19 cellular contexts compared by ENCODE assay signal in the genomic region with DNA sequence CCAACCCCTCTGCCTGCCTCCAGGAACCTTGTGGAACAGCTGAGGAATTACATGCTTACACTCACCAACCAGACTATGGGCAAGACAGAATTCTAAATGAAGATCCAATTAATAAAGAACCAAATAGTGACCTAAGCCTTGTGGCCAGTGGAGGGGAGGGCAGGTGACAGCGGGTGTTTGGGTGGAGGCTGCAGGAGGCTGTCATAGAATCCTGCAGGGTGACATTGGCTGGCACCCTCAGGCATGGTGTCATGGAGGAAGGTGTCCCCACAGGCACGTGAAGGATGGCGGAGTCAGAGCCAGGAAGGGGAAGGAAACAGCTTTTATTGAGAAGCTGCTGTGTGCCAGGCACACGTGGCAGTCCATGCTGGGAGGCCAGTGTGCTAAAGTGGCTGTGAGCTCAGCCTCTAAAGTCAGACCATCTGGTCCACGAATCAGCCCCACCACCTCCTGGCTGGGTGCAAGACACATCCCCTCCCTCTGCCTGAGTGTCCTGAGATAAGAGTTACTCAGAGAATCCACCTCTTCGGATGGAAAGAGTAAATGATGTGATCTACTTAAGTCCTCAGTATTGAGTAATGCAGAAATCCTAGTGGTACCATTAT. TPM values are rescaled to one million over a fixed set of nuclear protein-coding genes. Genes with fewer than 3 reads are reported as not detected.
DNase-seq lines count a peak whose midpoint lies in the region; ATAC-seq, FAIRE-seq and TF ChIP-seq lines count a peak whose summit lies in the region.
"Had no signal": no experiment of that assay in that cellular context is flagged by ENCODE, and none has a peak within 500 bp of the region (broad histone marks: within the 10 kb centered on the region; RNA-seq: fewer than 3 reads in every experiment).

No MANE protein-coding gene starts in this region.

- DNase-seq in A549 (ENCODE audit: low read depth in 1 of 2, low spot score in 1 of 2): no peak
- peak in 1 of 3 donors; percentile 34 for DNase-seq in CD4-positive, CD25-positive, alpha-beta regulatory T cell
- DNase-seq in activated CD4-positive, alpha-beta memory T cell treated with anti-CD3 and anti-CD28 coated beads, Interleukin-2, amount 10 ng/mL, durations not matched to agents 7 days and 5 days: no peak
- DNase-seq in right cardiac atrium: no peak
- DNase-seq in NCI-H1930 (lab: John Stamatoyannopoulos, UW): no peak
- no peak for DNase-seq in NCI-H1417 treated with DMSO at 0.1 percent for 48 hours (lab: John Stamatoyannopoulos, UW)
- DNase-seq in MV-4-11 (lab: John Stamatoyannopoulos, UW): no peak
- DNase-seq: activated CD8-positive, alpha-beta memory T cell treated with anti-CD3 and anti-CD28 coated beads for 24 hours; immature natural killer cell; NCI-H1048; nucleus accumbens; SJCRH30; stimulated activated naive CD4-positive, alpha-beta T cell; T1000 had no signal

- POLR2A ChIA-PET in A549 (lab: Yijun Ruan, JAX): no interaction called here
- POLR2A ChIA-PET in activated CD4-positive, alpha-beta memory T cell treated with anti-CD3 and anti-CD28 coated beads, Interleukin-2, amount 10 ng/mL, durations not matched to agents 7 days and 5 days (lab: Charles Lee): interaction anchor here (0.6 to 3.6 kb wide), 15 partner anchors 10 to 183 kb away, joined by 3 to 49 read pairs (median 7); no protein-coding TSS in a partner anchor

- H3K36me3 Mint-ChIP-seq in CD4-positive, CD25-positive, alpha-beta regulatory T cell: no peaks in the 10 kb centered on the region
- peaks cover 36% of the 10 kb centered on the region for H3K36me3 Mint-ChIP-seq in activated CD4-positive, alpha-beta memory T cell treated with anti-CD3 and anti-CD28 coated beads, Interleukin-2, amount 10 ng/mL, durations not matched to agents 7 days and 5 days (ENCODE audit: low read depth)
- H3K36me3 Mint-ChIP-seq: activated naive CD8-positive, alpha-beta T cell; immature natural killer cell had no signal

- FAIRE-seq in A549 (lab: Jason Lieb, UNC): no peak
- FAIRE-seq: endometrium had no signal

- H3K4me3 Mint-ChIP-seq in CD4-positive, CD25-positive, alpha-beta regulatory T cell: no peak overlapping the region
- H3K4me3 Mint-ChIP-seq in activated CD4-positive, alpha-beta memory T cell treated with anti-CD3 and anti-CD28 coated beads, Interleukin-2, amount 10 ng/mL, durations not matched to agents 7 days and 5 days: peak overlapping the region; percentile 73
- H3K4me3 Mint-ChIP-seq: activated naive CD8-positive, alpha-beta T cell; immature natural killer cell had no signal

- H3K27me3 ChIP-seq in CD4-positive, CD25-positive, alpha-beta regulatory T cell (ENCODE audit: control insufficient read depth, insufficient read depth, low read length): no peaks in the 10 kb centered on the region
- no peaks in the 10 kb centered on the region for H3K27me3 ChIP-seq in right cardiac atrium (ENCODE audit: control insufficient read depth, insufficient read depth)
- H3K27me3 ChIP-seq: BLaER1, SJCRH30 had no signal

- H3K36me3 ChIP-seq in CD4-positive, CD25-positive, alpha-beta regulatory T cell (ENCODE audit: control insufficient read depth, insufficient read depth, low read length): no peaks in the 10 kb centered on the region
- H3K36me3 ChIP-seq: BLaER1 had no signal

- H3K27ac ChIP-seq in A549 (peak overlapping the region; percentile 38 to 43; a peak in 4 of 6 replicates), right cardiac atrium (ENCODE audit: low read length) (peak overlapping the region; percentile 59)
- no peak overlapping the region for H3K27ac ChIP-seq in CD4-positive, CD25-positive, alpha-beta regulatory T cell (ENCODE audit: insufficient read depth, low read length, poor library complexity, severe bottlenecking)
- H3K27ac ChIP-seq: BLaER1, SJCRH30 had no signal

- ATAC-seq in A549 (0 out of 6 replicates have a peak, but pooled peaks of 1 of the 2 experiments have one; percentile 36), right cardiac atrium (no peak), GM21529 (IDR thresholded peaks at IDR 0.05; ENCODE audit: unreplicated experiment) (no peak)
- no peak for ATAC-seq in CD4-positive, CD25-positive, alpha-beta regulatory T cell (ENCODE audit: low read depth in 2 of 2)

- peaks cover 5% of the 10 kb centered on the region for H3K27me3 Mint-ChIP-seq in CD4-positive, CD25-positive, alpha-beta regulatory T cell
- H3K27me3 Mint-ChIP-seq in activated CD4-positive, alpha-beta memory T cell treated with anti-CD3 and anti-CD28 coated beads, Interleukin-2, amount 10 ng/mL, durations not matched to agents 7 days and 5 days: no peaks in the 10 kb centered on the region
- H3K27me3 Mint-ChIP-seq: activated naive CD8-positive, alpha-beta T cell had no signal

- TF ChIP-seq RAD21 in A549 (conservative IDR thresholded peaks at IDR 0.05 in 1 of 2, IDR thresholded peaks at IDR 0.05 in 1 of 2): no peak

- no peak for TF ChIP-seq EP300 in A549 (IDR thresholded peaks at IDR 0.05)

- intact Hi-C loops in right cardiac atrium (cut with DNase I): no loop called here

- peak overlapping the region; percentile 53 to 88 (median 78) for H3K27ac Mint-ChIP-seq in CD4-positive, CD25-positive, alpha-beta regulatory T cell
- H3K27ac Mint-ChIP-seq in activated CD4-positive, alpha-beta memory T cell treated with anti-CD3 and anti-CD28 coated beads, Interleukin-2, amount 10 ng/mL, durations not matched to agents 7 days and 5 days: peak overlapping the region; percentile 100
- H3K27ac Mint-ChIP-seq: immature natural killer cell had no signal

- H3K4me1 ChIP-seq in A549 (peaks cover 44% of the 10 kb centered on the region), right cardiac atrium (ENCODE audit: control insufficient read depth, insufficient read depth, low read length) (peaks cover 10% of the 10 kb centered on the region)
- peaks cover 8% of the 10 kb centered on the region for H3K4me1 ChIP-seq in CD4-positive, CD25-positive, alpha-beta regulatory T cell (ENCODE audit: control insufficient read depth, insufficient read depth, low read length, poor library complexity, severe bottlenecking)

- TF ChIP-seq POLR2A in A549 (IDR thresholded peaks at IDR 0.05; ENCODE audit: low read length): no peak

- H3K4me1 Mint-ChIP-seq in CD4-positive, CD25-positive, alpha-beta regulatory T cell: peaks cover 6 to 16% (median 10%) of the 10 kb centered on the region in 4 donors
- peaks cover 69% of the 10 kb centered on the region for H3K4me1 Mint-ChIP-seq in activated CD4-positive, alpha-beta memory T cell treated with anti-CD3 and anti-CD28 coated beads, Interleukin-2, amount 10 ng/mL, durations not matched to agents 7 days and 5 days
- H3K4me1 Mint-ChIP-seq: immature natural killer cell had no signal

- no peak overlapping the region for H3K4me3 ChIP-seq in A549
- H3K4me3 ChIP-seq in CD4-positive, CD25-positive, alpha-beta regulatory T cell (ENCODE audit: low read depth, low read length): no peak overlapping the region
- H3K4me3 ChIP-seq in right cardiac atrium (ENCODE audit: low read length): no peak overlapping the region
- H3K4me3 ChIP-seq: BLaER1, SJCRH30, skin epidermis had no signal

- TF ChIP-seq CTCF in A549 (IDR thresholded peaks at IDR 0.05): no peak

- H3K9me3 ChIP-seq in A549 (no peaks in the 10 kb centered on the region), right cardiac atrium (ENCODE audit: control insufficient read depth, low read length) (no peaks in the 10 kb centered on the region)
- H3K9me3 ChIP-seq in CD4-positive, CD25-positive, alpha-beta regulatory T cell (ENCODE audit: control insufficient read depth in 2 of 2, low read length in 2 of 2): no peaks in the 10 kb centered on the region
- H3K9me3 ChIP-seq: SJCRH30 had no signal

- WGBS in A549 (ENCODE audit: missing lambda C conversion rate): 50% methylated on average over 5 of the region's 6 CpGs
- WGBS in right cardiac atrium: 43% methylated on average over 6 of the region's 6 CpGs

- CTCF ChIA-PET in A549 (lab: Yijun Ruan, JAX): interaction anchor here (1.5 kb wide), 1 partner anchor 22 kb away, joined by 4 read pairs; no protein-coding TSS in a partner anchor
- CTCF ChIA-PET in activated CD4-positive, alpha-beta memory T cell treated with anti-CD3 and anti-CD28 coated beads, Interleukin-2, amount 10 ng/mL, durations not matched to agents 7 days and 5 days (lab: Charles Lee): interaction anchor here (0.5 to 2.4 kb wide), 6 partner anchors 12 to 304 kb away, joined by 3 to 23 read pairs (median 7); no protein-coding TSS in a partner anchor

- no peaks in the 10 kb centered on the region for H3K9me3 Mint-ChIP-seq in CD4-positive, CD25-positive, alpha-beta regulatory T cell
- peaks cover 6% of the 10 kb centered on the region for H3K9me3 Mint-ChIP-seq in activated CD4-positive, alpha-beta memory T cell treated with anti-CD3 and anti-CD28 coated beads, Interleukin-2, amount 10 ng/mL, durations not matched to agents 7 days and 5 days
- H3K9me3 Mint-ChIP-seq: immature natural killer cell had no signal

- H3K4me2 ChIP-seq in A549: peak overlapping the region; percentile 25; the same call in 2 of the 3 replicates
- H3K4me2 ChIP-seq: BLaER1 had no signal

TF ChIP-seq in A549, 52 proteins besides CTCF, POLR2A, EP300 and RAD21 (continues in another document):
- TF ChIP-seq ZNF302 (CRISPR knock-in tag; IDR thresholded peaks at IDR 0.05) (no peak), RCOR1 (IDR thresholded peaks at IDR 0.05; ENCODE audit: low read depth, low read length) (no peak), MAFK (IDR thresholded peaks at IDR 0.05; ENCODE audit: partially characterized antibody) (no peak), NPAS2 (CRISPR knock-in tag; IDR thresholded peaks at IDR 0.05; ENCODE audit: borderline replicate concordance) (no peak), PHF8 (IDR thresholded peaks at IDR 0.05; ENCODE audit: borderline replicate concordance, low read depth) (no peak)
- TF ChIP-seq, protein P1, sequence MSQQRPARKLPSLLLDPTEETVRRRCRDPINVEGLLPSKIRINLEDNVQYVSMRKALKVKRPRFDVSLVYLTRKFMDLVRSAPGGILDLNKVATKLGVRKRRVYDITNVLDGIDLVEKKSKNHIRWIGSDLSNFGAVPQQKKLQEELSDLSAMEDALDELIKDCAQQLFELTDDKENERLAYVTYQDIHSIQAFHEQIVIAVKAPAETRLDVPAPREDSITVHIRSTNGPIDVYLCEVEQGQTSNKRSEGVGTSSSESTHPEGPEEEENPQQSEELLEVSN (IDR thresholded peaks at IDR 0.05; ENCODE audit: borderline replicate concordance, low read depth): no peak

RNA-seq across cellular contexts. Expression of gene MYO18B, which starts 8.7 kb away (rescaled TPM):
- polyA plus RNA-seq in A549 (2011; rRNA removed) (0.01 TPM in 2 replicates), A549 (2017; fragmentation: RNase III; extraction: RNeasy Plus Mini Kit Qiagen cat#74134 plus additional on column Dnase treatment) (0.01 to 0.05 TPM in 2 of 3 replicates, not detected in the other), right cardiac atrium (96.3 TPM)
- under 0.01 TPM in 1 of 2 replicates, not detected in the other for polyA plus RNA-seq in A549 (2012; cell fraction: cytosol; rRNA removed)
- polyA plus RNA-seq in A549 (2012; cell fraction: nucleus; rRNA removed): 0.01 and 0.11 TPM in 2 replicates
- polyA minus RNA-seq in A549 (2011; rRNA and poly(A)+ RNA removed): 0.04 and 0.05 TPM in 2 replicates
- total RNA-seq in CD4-positive, CD25-positive, alpha-beta regulatory T cell: 0.35 TPM
- polyA plus RNA-seq in CD4-positive, CD25-positive, alpha-beta regulatory T cell: under 1 TPM in 1 of 4 donors, not detected in 3; 0.27 TPM
- total RNA-seq in activated CD4-positive, alpha-beta memory T cell treated with anti-CD3 and anti-CD28 coated beads, Interleukin-2, amount 10 ng/mL, durations not matched to agents 7 days and 5 days: 1 to 10 TPM; 1.6 to 2.0 TPM
- total RNA-seq in right cardiac atrium: 100 to 1,000 TPM in 3 of 4 donors, 10 to 100 TPM in 1; 74.5 to 184 (median 123) TPM
- polyA plus RNA-seq: immature natural killer cell had no signal

Comparison
In these comparisons a context has a peak if more than half of its experiments do, and no peak if none do; other contexts are left out.
1. RNA of gene MYO18B, which starts 8.7 kb away (total RNA-seq): 74.5 to 184 TPM in right cardiac atrium; 1.6 to 2.0 TPM in activated CD4-positive, alpha-beta memory T cell treated with anti-CD3 and anti-CD28 coated beads, Interleukin-2, amount 10 ng/mL, durations not matched to agents 7 days and 5 days and 0.35 TPM in CD4-positive, CD25-positive, alpha-beta regulatory T cell (single experiment); every median in the first group is over 10 times any median in the second.